In genomic region chr14:74424606-74425005, GRCh38 we compare ENCODE assay signal across 19 cellular contexts. TPM values are rescaled to one million over a fixed set of nuclear protein-coding genes. Genes with fewer than 3 reads are reported as not detected.
DNase-seq lines count a peak whose midpoint lies in the region; ATAC-seq, FAIRE-seq and TF ChIP-seq lines count a peak whose summit lies in the region.
"Had no signal": no experiment of that assay in that cellular context is flagged by ENCODE, and none has a peak within 500 bp of the region (broad histone marks: within the 10 kb centered on the region; RNA-seq: fewer than 3 reads in every experiment).

No MANE protein-coding gene starts in this region.

- H3K27me3 ChIP-seq in H7 (ENCODE audit: control insufficient read depth, insufficient read depth, low read length): peaks cover 3% of the 10 kb centered on the region
- peaks cover 8% of the 10 kb centered on the region for H3K27me3 ChIP-seq in bronchial epithelial cell (ENCODE audit: control insufficient read depth, insufficient read depth, low read length)
- peaks cover 3% of the 10 kb centered on the region for H3K27me3 ChIP-seq in colonic mucosa
- no peaks in the 10 kb centered on the region for H3K27me3 ChIP-seq in right cardiac atrium (ENCODE audit: control insufficient read depth, insufficient read depth)
- no peaks in the 10 kb centered on the region; the same call in 1 of the 2 replicates for H3K27me3 ChIP-seq in Caco-2 (replicated peaks; ENCODE audit: control insufficient read depth, insufficient read depth, low read length)

- no peaks in the 10 kb centered on the region for H3K36me3 ChIP-seq in H7 (replicated peaks; ENCODE audit: control insufficient read depth, insufficient read depth, low read length)
- H3K36me3 ChIP-seq in bronchial epithelial cell (ENCODE audit: control insufficient read depth, insufficient read depth, low read length): no peaks in the 10 kb centered on the region
- H3K36me3 ChIP-seq in kidney (ENCODE audit: control insufficient read depth in 1 of 2, insufficient read depth in 2 of 2, low read length in 2 of 2): no peaks in the 10 kb centered on the region
- no peaks in the 10 kb centered on the region for H3K36me3 ChIP-seq in colonic mucosa
- no peaks in the 10 kb centered on the region for H3K36me3 ChIP-seq in Caco-2 (ENCODE audit: control insufficient read depth, insufficient read depth, low read length)

- H3K27me3 Mint-ChIP-seq in Caco-2 (ENCODE audit: insufficient read depth, unreplicated experiment): peaks cover 14% of the 10 kb centered on the region

- no peak overlapping the region for H3K4me3 Mint-ChIP-seq in Caco-2 (ENCODE audit: unreplicated experiment)

- CTCF ChIA-PET in Caco-2 (lab: Charles Lee): no interaction called here

- H3K4me3 ChIP-seq in H7 (ENCODE audit: insufficient read depth, low read depth, low read length) (no peak overlapping the region), bronchial epithelial cell (ENCODE audit: low read depth, low read length) (no peak overlapping the region), kidney (ENCODE audit: low read length in 2 of 2) (no peak overlapping the region), colonic mucosa (no peak overlapping the region), right cardiac atrium (ENCODE audit: low read length) (no peak overlapping the region), Caco-2 (ENCODE audit: low read depth, low read length) (no peak overlapping the region)
- H3K4me3 ChIP-seq: A549 had no signal

- H3K36me3 Mint-ChIP-seq in Caco-2 (ENCODE audit: insufficient read depth, unreplicated experiment): no peaks in the 10 kb centered on the region
- H3K36me3 Mint-ChIP-seq: CD4-positive, alpha-beta memory T cell had no signal

- H3K27ac ChIP-seq in kidney (ENCODE audit: low read depth in 2 of 2, low read length in 2 of 2): no peak overlapping the region
- H3K27ac ChIP-seq in colonic mucosa: no peak overlapping the region
- no peak overlapping the region for H3K27ac ChIP-seq in right cardiac atrium (ENCODE audit: low read length)
- H3K27ac ChIP-seq: A549 had no signal

- POLR2A ChIA-PET in Caco-2 (lab: Charles Lee): no interaction called here

- no peak for ATAC-seq in right cardiac atrium
- ATAC-seq: A549, HCT116 had no signal

- no peaks in the 10 kb centered on the region for H3K9me3 Mint-ChIP-seq in Caco-2 (ENCODE audit: unreplicated experiment)
- H3K9me3 Mint-ChIP-seq: H9 had no signal

- FAIRE-seq in bronchial epithelial cell (lab: Jason Lieb, UNC): peak; percentile 66
- no peak for FAIRE-seq in kidney (lab: Jason Lieb, UNC)
- FAIRE-seq: A549, G401.6, GM12892, H1 had no signal

- H3K27ac Mint-ChIP-seq in Caco-2 (ENCODE audit: unreplicated experiment): no peak overlapping the region
- H3K27ac Mint-ChIP-seq: H9 had no signal

- H3K9ac ChIP-seq in kidney (ENCODE audit: low read length in 2 of 2) (no peak overlapping the region), colonic mucosa (ENCODE audit: low read depth in 2 of 2, low read length in 2 of 2) (no peak overlapping the region)

- no TSS peak for BruUV-seq in Caco-2 (replicated peaks; lab: Mats Ljungman, UMichigan)

- peak; percentile 4 for DNase-seq in H7
- no peak for DNase-seq in bronchial epithelial cell (ENCODE audit: low read depth)
- DNase-seq in kidney: peak; percentile 29
- no peak for DNase-seq in colonic mucosa
- no peak for DNase-seq in right cardiac atrium
- DNase-seq in Caco-2: no peak
- DNase-seq: 8988T; C1 segment of cervical spinal cord; CD4-positive, alpha-beta memory T cell; COR-L47; DMS153; DND-41; H9 had no signal

- H3K4me1 ChIP-seq in kidney (ENCODE audit: control insufficient read depth in 1 of 2, insufficient read depth in 1 of 2, low read depth in 1 of 2, low read length in 2 of 2) (peaks cover 0 to 3% of the 10 kb centered on the region in 2 donors), colonic mucosa (no peaks in the 10 kb centered on the region), right cardiac atrium (ENCODE audit: control insufficient read depth, insufficient read depth, low read length) (peaks cover 4% of the 10 kb centered on the region), Caco-2 (no peaks in the 10 kb centered on the region)
- H3K4me1 ChIP-seq: A549 had no signal

- H3K4me1 Mint-ChIP-seq in Caco-2 (ENCODE audit: low read depth, unreplicated experiment): no peaks in the 10 kb centered on the region

- H3K9me3 ChIP-seq in kidney (ENCODE audit: control insufficient read depth in 1 of 2, low read length in 2 of 2): no peaks in the 10 kb centered on the region
- no peaks in the 10 kb centered on the region for H3K9me3 ChIP-seq in colonic mucosa
- H3K9me3 ChIP-seq in right cardiac atrium (ENCODE audit: control insufficient read depth, low read length): no peaks in the 10 kb centered on the region
- no peaks in the 10 kb centered on the region for H3K9me3 ChIP-seq in Caco-2
- H3K9me3 ChIP-seq: A549 had no signal

- 87% methylated on average over 3 of the region's 3 CpGs for WGBS in right cardiac atrium

- TF ChIP-seq CTCF in bronchial epithelial cell (IDR thresholded peaks at IDR 0.05; ENCODE audit: insufficient read depth, low read length, severe bottlenecking): no peak
- TF ChIP-seq CTCF in kidney (IDR thresholded peaks at IDR 0.05; ENCODE audit: borderline replicate concordance, extremely low read depth, insufficient read depth): no peak
- TF ChIP-seq CTCF in colonic mucosa (IDR thresholded peaks at IDR 0.05): no peak
- TF ChIP-seq CTCF in Caco-2 (IDR thresholded peaks at IDR 0.05; ENCODE audit: insufficient read depth in 1 of 2, low read depth in 1 of 2, low read length in 1 of 2, severe bottlenecking in 1 of 2, unreplicated experiment in 1 of 2): no peak

- intact Hi-C loops in kidney (cut with DNase I): no loop called here
- intact Hi-C loops in colonic mucosa (cut with DNase I): no loop called here
- intact Hi-C loops in right cardiac atrium (cut with DNase I): no loop called here
- intact Hi-C loops in Caco-2 (cut with micrococcal nuclease; ENCODE audit: unreplicated experiment): no loop called here

RNA-seq across cellular contexts. Expression of gene SYNDIG1L, which starts 1.4 kb away (rescaled TPM):
- total RNA-seq in H7 (2014; rRNA removed; shearing (Covaris generic)): 0.48 and 0.76 TPM in 2 replicates
- total RNA-seq in bronchial epithelial cell (under 0.01 TPM in 1 of 2 replicates, not detected in the other), kidney (0.13 TPM), colonic mucosa (under 1 TPM in 1 of 2 donors, not detected in 1; 0.24 TPM), right cardiac atrium (under 1 TPM in 2 of 4 donors, not detected in 2; 0.09 to 0.28 TPM), Caco-2 (2022) (0.29 TPM in 1 of 2 replicates, not detected in the other)
- polyA plus RNA-seq in kidney (ENCODE audit: insufficient read depth, low read depth, low replicate concordance) (0.47 TPM), right cardiac atrium (0.07 TPM)
- total RNA-seq: CD4-positive, alpha-beta memory T cell had no signal
- polyA plus RNA-seq: A549; BJ; CD4-positive, alpha-beta memory T cell had no signal

Comparison
In these comparisons a context has a peak if more than half of its experiments do, and no peak if none do; other contexts are left out.
1. DNase-seq: peak in H7 (single experiment) and kidney (single experiment); none in bronchial epithelial cell (single experiment), colonic mucosa (single experiment), right cardiac atrium (0 of 3) and Caco-2 (0 of 2).